In genomic region chr1:221240652-221241051, GRCh38 we compare ENCODE assay signal across 20 cellular contexts.
"Had no signal": no experiment of that assay in that cellular context is flagged by ENCODE, and none has a peak within 500 bp of the region (broad histone marks: within the 10 kb centered on the region; RNA-seq: fewer than 3 reads in every experiment).

No MANE protein-coding gene starts in this region.

- H3K36me3 Mint-ChIP-seq: activated naive CD4-positive, alpha-beta T cell treated with anti-CD3 and anti-CD28 coated beads, Interleukin-2, amount 10 ng/mL, durations not matched to agents 7 days and 5 days; activated naive CD8-positive, alpha-beta T cell treated with anti-CD3 and anti-CD28 coated beads for 36 hours had no signal

- H3K4me1 Mint-ChIP-seq: activated naive CD4-positive, alpha-beta T cell treated with anti-CD3 and anti-CD28 coated beads, Interleukin-2, amount 10 ng/mL, durations not matched to agents 7 days and 5 days; activated naive CD8-positive, alpha-beta T cell treated with anti-CD3 and anti-CD28 coated beads for 36 hours had no signal

- H3K27ac Mint-ChIP-seq: activated CD8-positive, alpha-beta T cell treated with anti-CD3 and anti-CD28 coated beads for 36 hours; activated naive CD4-positive, alpha-beta T cell treated with anti-CD3 and anti-CD28 coated beads, Interleukin-2, amount 10 ng/mL, durations not matched to agents 7 days and 5 days; activated naive CD8-positive, alpha-beta T cell treated with anti-CD3 and anti-CD28 coated beads for 36 hours; activated T-cell treated with anti-CD3 and anti-CD28 coated beads, Interleukin-2, amount 50 U/mL, for 72 hours; activated T-helper 2 cell treated with anti-CD3 and anti-CD28 coated beads, Interferon-gamma antibody, Interleukin-2, Interleukin-4, amounts not matched to agents 10 μg/mL and 5 μg/mL and 100 μg/mL, durations not matched to agents 14 hours and 24 hours and 36 hours had no signal

- H3K4me3 ChIP-seq: SJCRH30 had no signal

- ATAC-seq: activated CD4-positive, CD25-positive, alpha-beta regulatory T cell treated with anti-CD3 and anti-CD28 coated beads, Interleukin-2, amount 50 U/mL, for 24 hours; activated CD8-positive, alpha-beta T cell treated with anti-CD3 and anti-CD28 coated beads for 36 hours; activated T-cell treated with anti-CD3 and anti-CD28 coated beads, Interleukin-2, amount 50 U/mL, for 72 hours had no signal

- H3K27me3 ChIP-seq: brain microvascular endothelial cell, SJCRH30 had no signal

- H3K9me3 Mint-ChIP-seq: activated CD8-positive, alpha-beta T cell treated with anti-CD3 and anti-CD28 coated beads for 36 hours; activated naive CD4-positive, alpha-beta T cell treated with anti-CD3 and anti-CD28 coated beads, Interleukin-2, amount 10 ng/mL, durations not matched to agents 7 days and 5 days had no signal

- H3K4me3 Mint-ChIP-seq: activated CD8-positive, alpha-beta T cell treated with anti-CD3 and anti-CD28 coated beads for 36 hours; activated naive CD4-positive, alpha-beta T cell treated with anti-CD3 and anti-CD28 coated beads, Interleukin-2, amount 10 ng/mL, durations not matched to agents 7 days and 5 days; activated naive CD8-positive, alpha-beta T cell treated with anti-CD3 and anti-CD28 coated beads for 36 hours; activated T-cell treated with anti-CD3 and anti-CD28 coated beads, Interleukin-2, amount 50 U/mL, for 72 hours had no signal

- H3K27ac ChIP-seq: brain microvascular endothelial cell, SJCRH30 had no signal

- DNase-seq: activated CD4-positive, alpha-beta T cell treated with anti-CD3 and anti-CD28 coated beads for 4 hours; activated CD8-positive, alpha-beta memory T cell treated with anti-CD3 and anti-CD28 coated beads, Interleukin-2, amount 50 U/mL, for 4 hours; activated CD8-positive, alpha-beta T cell treated with anti-CD3 and anti-CD28 coated beads for 36 hours; activated gamma-delta T cell treated with Interleukin-2 at 50 U/mL for 16 hours; activated naive CD4-positive, alpha-beta T cell treated with anti-CD3 and anti-CD28 coated beads, Interleukin-2, amount 10 ng/mL, durations not matched to agents 7 days and 5 days; activated naive CD8-positive, alpha-beta T cell treated with anti-CD3 and anti-CD28 coated beads for 36 hours; activated T-cell treated with anti-CD3 and anti-CD28 coated beads, Interleukin-2, amount 50 U/mL, for 72 hours; brain microvascular endothelial cell; caudate nucleus; MM.1S; NCI-H1105; NCI-H1436; NCI-H1694 treated with DMSO at 0.1 percent for 48 hours; NCI-H2029 treated with DMSO at 0.1 percent for 48 hours; NCI-H524; SJCRH30; SK-N-SH; T-helper 1 cell had no signal

- H3K36me3 ChIP-seq: brain microvascular endothelial cell, SJCRH30 had no signal

- H3K27me3 Mint-ChIP-seq: activated CD8-positive, alpha-beta T cell treated with anti-CD3 and anti-CD28 coated beads for 36 hours; activated naive CD4-positive, alpha-beta T cell treated with anti-CD3 and anti-CD28 coated beads, Interleukin-2, amount 10 ng/mL, durations not matched to agents 7 days and 5 days had no signal

- H3K9me3 ChIP-seq: SJCRH30, SK-N-SH had no signal
